15 cellular contexts compared by ENCODE assay signal in the genomic region with DNA sequence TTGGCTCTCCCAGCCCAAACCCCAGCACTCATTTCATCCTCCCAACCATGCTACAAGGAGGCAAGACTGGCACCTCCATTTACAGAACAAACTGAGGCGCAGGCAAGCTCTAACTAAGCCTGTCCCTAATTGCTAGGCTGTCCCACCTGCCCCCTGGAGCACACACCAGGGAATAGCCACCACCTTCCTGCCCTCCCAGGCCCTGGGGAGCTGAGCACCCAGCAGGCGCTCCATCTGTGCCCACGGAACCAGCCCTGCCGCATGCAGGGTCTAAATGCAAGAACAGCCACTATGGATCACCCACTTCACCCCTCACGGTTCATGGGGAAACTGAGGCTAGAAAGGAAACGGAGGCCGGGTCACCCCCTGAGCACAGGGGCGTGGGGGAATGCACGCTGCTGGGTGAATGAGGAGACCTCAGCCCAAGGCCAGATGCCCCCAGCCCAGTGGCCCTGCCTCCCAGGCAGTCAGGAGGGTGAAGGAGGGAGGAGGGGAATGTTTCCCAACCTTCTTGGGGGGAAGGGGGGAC. TPM values are rescaled to one million over a fixed set of nuclear protein-coding genes. Genes with fewer than 3 reads are reported as not detected.
DNase-seq lines count a peak whose midpoint lies in the region; ATAC-seq, FAIRE-seq and TF ChIP-seq lines count a peak whose summit lies in the region.
"Had no signal": no experiment of that assay in that cellular context is flagged by ENCODE, and none has a peak within 500 bp of the region (broad histone marks: within the 10 kb centered on the region; RNA-seq: fewer than 3 reads in every experiment).

No MANE protein-coding gene starts in this region.

- H4K20me1 ChIP-seq in H1 (replicated peaks in 1 of 2; ENCODE audit: control insufficient read depth in 1 of 2, insufficient read depth in 2 of 2, low read length in 2 of 2) = peaks cover 4 to 8% of the 10 kb centered on the region in 2 experiments

- no peak overlapping the region for H4K8ac ChIP-seq in H1 (ENCODE audit: extremely low read depth, insufficient read depth, low read length)

- peaks cover 2% of the 10 kb centered on the region for H3K79me1 ChIP-seq in H1 (ENCODE audit: low read depth, low read length)

- intact Hi-C loops in lower lobe of right lung (cut with DNase I) = no loop called here

- no peak overlapping the region for H2BK120ac ChIP-seq in H1 (replicated peaks; ENCODE audit: low read depth, low read length)

- H3K79me2 ChIP-seq in H1 (ENCODE audit: control insufficient read depth in 1 of 2, insufficient read depth in 2 of 2, low read length in 2 of 2) = peaks cover 0 to 5% of the 10 kb centered on the region in 2 experiments; a peak in 1 of 4 replicates

- no peak overlapping the region for H3K14ac ChIP-seq in H1 (ENCODE audit: insufficient read length)

- FAIRE-seq in H1 (lab: Jason Lieb, UNC) = no peak

- H3K56ac ChIP-seq in H1 (replicated peaks; ENCODE audit: insufficient read length, low read depth, low read length) = no peak overlapping the region

- no peak for DNase-seq in Peyer's patch
- DNase-seq in H1 (ENCODE audit: low read depth in 1 of 2, low spot score in 2 of 2) = no peak
- DNase-seq in lower lobe of right lung = peak; percentile 30
- DNase-seq in effector memory CD4-positive, alpha-beta T cell = no peak
- no peak for DNase-seq in activated CD4-positive, alpha-beta T cell treated with anti-CD3 and anti-CD28 coated beads, Interleukin-2, amount 50 U/mL, for 4 hours
- DNase-seq: activated CD4-positive, alpha-beta T cell treated with anti-CD3 and anti-CD28 coated beads for 1 hour; activated naive CD8-positive, alpha-beta T cell treated with anti-CD3 and anti-CD28 coated beads for 36 hours; activated T-cell treated with anti-CD3 and anti-CD28 coated beads for 4 hours; NCI-H1694; nucleus accumbens; T-helper 1 cell had no signal

- TF ChIP-seq CTCF in Peyer's patch (IDR thresholded peaks at IDR 0.05) (no peak), H1 (IDR thresholded peaks at IDR 0.05; ENCODE audit: control extremely low read depth in 1 of 3, insufficient read depth in 1 of 3, low read depth in 1 of 3, low read length in 3 of 3) (peak in 2 of 3 experiments; percentile 7 to 16; a peak in 2 of 4 replicates), lower lobe of right lung (IDR thresholded peaks at IDR 0.05) (no peak)

- no peak overlapping the region for H3K18ac ChIP-seq in H1 (ENCODE audit: extremely low read depth, low read length)

- H2AFZ ChIP-seq in H1 (ENCODE audit: low read length) = no peak overlapping the region

- no peak overlapping the region for H3K23ac ChIP-seq in H1 (ENCODE audit: insufficient read length)

- peaks cover 0 to 48% (median 7%) of the 10 kb centered on the region in 4 donors for H3K4me1 ChIP-seq in Peyer's patch
- peaks cover 0 to 3% (median 0%) of the 10 kb centered on the region in 4 experiments; a peak in 2 of 7 replicates for H3K4me1 ChIP-seq in H1 (replicated peaks in 1 of 4; ENCODE audit: control insufficient read depth in 3 of 4, insufficient read depth in 4 of 4, low read length in 3 of 4)
- peaks cover 22% of the 10 kb centered on the region for H3K4me1 ChIP-seq in lower lobe of right lung
- no peaks in the 10 kb centered on the region for H3K4me1 ChIP-seq in effector memory CD4-positive, alpha-beta T cell (ENCODE audit: control insufficient read depth, insufficient read depth, low read length, poor library complexity, severe bottlenecking)

- no peak overlapping the region for H4K5ac ChIP-seq in H1 (ENCODE audit: insufficient read length, low read depth, low read length)

- no peak for ATAC-seq in lower lobe of right lung
- no peak for ATAC-seq in GM19397 (IDR thresholded peaks at IDR 0.05; ENCODE audit: unreplicated experiment)
- no peak for ATAC-seq in GM21529 (IDR thresholded peaks at IDR 0.05; ENCODE audit: unreplicated experiment)

- TF ChIP-seq EP300 in H1 (IDR thresholded peaks at IDR 0.05; ENCODE audit: borderline replicate concordance in 1 of 2, low read depth in 2 of 2, low read length in 2 of 2) = no peak

- no peak overlapping the region for H2BK20ac ChIP-seq in H1 (ENCODE audit: low read length)

- POLR2A ChIA-PET in H1 (lab: Charles Lee; ENCODE audit: partially characterized antibody) = interaction anchor here (0.9 kb wide), 2 partner anchors 12 to 13 kb away, joined by 3 read pairs; no protein-coding TSS in a partner anchor

- CTCF ChIA-PET in H1 (lab: Charles Lee; ENCODE audit: partially characterized antibody) = interaction anchor here (0.8 to 2.1 kb wide), 5 partner anchors 55 to 284 kb away, joined by 3 to 8 read pairs (median 4); no protein-coding TSS in a partner anchor

- no peaks in the 10 kb centered on the region; the same call in 1 of the 2 replicates for H3K23me2 ChIP-seq in H1 (ENCODE audit: low read depth, low read length)

- no peak overlapping the region for H3K4me2 ChIP-seq in H1 (ENCODE audit: insufficient read depth in 1 of 2, low read depth in 2 of 2, low read length in 2 of 2)

- H2BK12ac ChIP-seq in H1 (ENCODE audit: low read depth, low read length) = no peak overlapping the region

- no peak overlapping the region for H3K9ac ChIP-seq in H1 (replicated peaks in 1 of 4; ENCODE audit: extremely low read depth in 1 of 4, low read depth in 3 of 4, low read length in 3 of 4)

- H3K4ac ChIP-seq in H1 (replicated peaks; ENCODE audit: insufficient read length, low read depth, low read length) = no peak overlapping the region

- no peak for TF ChIP-seq POLR2A in Peyer's patch (IDR thresholded peaks at IDR 0.05)
- no peak for TF ChIP-seq POLR2A in H1 (IDR thresholded peaks at IDR 0.05; ENCODE audit: control extremely low read depth in 1 of 2, low read depth in 2 of 2, low read length in 2 of 2)

- peak in 1 of 2 experiments; percentile 18; a peak in 1 of 4 replicates for TF ChIP-seq RAD21 in H1 (IDR thresholded peaks at IDR 0.05 in 1 of 2, conservative IDR thresholded peaks at IDR 0.05 in 1 of 2; ENCODE audit: low read depth in 2 of 2, low read length in 2 of 2)

- H3K36me3 ChIP-seq in Peyer's patch (peaks cover 0 to 51% (median 0%) of the 10 kb centered on the region in 3 donors), H1 (ENCODE audit: control insufficient read depth in 2 of 4, insufficient read depth in 4 of 4, low read length in 3 of 4) (peaks cover 2 to 42% (median 23%) of the 10 kb centered on the region in 4 experiments; a peak in 6 of 8 replicates), lower lobe of right lung (peaks cover 25% of the 10 kb centered on the region)
- no peaks in the 10 kb centered on the region for H3K36me3 ChIP-seq in effector memory CD4-positive, alpha-beta T cell (ENCODE audit: control insufficient read depth, insufficient read depth, low read length)

- no peak overlapping the region for H2BK5ac ChIP-seq in H1 (ENCODE audit: low read depth, low read length)

- WGBS in H1 (ENCODE audit: extremely low coverage in 1 of 2, insufficient coverage in 1 of 2, insufficient read length in 1 of 2, insufficient replicate concordance in 2 of 2, low coverage in 1 of 2, low lambda C conversion rate in 2 of 2, missing lambda C conversion rate in 1 of 2), 2 experiments = 83% methylated on average over 8 of the region's 9 CpGs; no CpG with 5 or more reads in 1 of the 2 experiments

- H4K91ac ChIP-seq in H1 (replicated peaks; ENCODE audit: insufficient read length, low read length) = no peak overlapping the region

- peak overlapping the region in 3 of 4 donors; percentile 80 to 91 (median 82) for H3K27ac ChIP-seq in Peyer's patch
- H3K27ac ChIP-seq in H1 (ENCODE audit: low read depth, low read length) = no peak overlapping the region
- no peak overlapping the region for H3K27ac ChIP-seq in lower lobe of right lung
- H3K27ac ChIP-seq in temporal lobe (ENCODE audit: low read depth, low read length) = peak overlapping the region; percentile 10
- H3K27ac ChIP-seq in effector memory CD4-positive, alpha-beta T cell (ENCODE audit: insufficient read depth, low read length, poor library complexity, severe bottlenecking) = no peak overlapping the region
- H3K27ac ChIP-seq: suprapubic skin had no signal

- no peak overlapping the region for H2BK15ac ChIP-seq in H1 (ENCODE audit: low read length)

- H3K27me3 ChIP-seq in Peyer's patch = no peaks in the 10 kb centered on the region
- H3K27me3 ChIP-seq in H1 (replicated peaks in 1 of 4; ENCODE audit: control insufficient read depth in 3 of 4, extremely low read depth in 1 of 4, insufficient read depth in 3 of 4, low read length in 3 of 4) = no peaks in the 10 kb centered on the region; a peak in 1 of 7 replicates
- no peaks in the 10 kb centered on the region for H3K27me3 ChIP-seq in lower lobe of right lung (ENCODE audit: low read depth)
- no peaks in the 10 kb centered on the region for H3K27me3 ChIP-seq in effector memory CD4-positive, alpha-beta T cell (replicated peaks; ENCODE audit: control insufficient read depth, insufficient read depth, low read length, poor library complexity, severe bottlenecking)
- H3K27me3 ChIP-seq: suprapubic skin had no signal

- H2AK5ac ChIP-seq in H1 (ENCODE audit: low read depth, low read length) = no peak overlapping the region

- H3K9me3 ChIP-seq in Peyer's patch (no peaks in the 10 kb centered on the region), H1 (ENCODE audit: insufficient read depth in 2 of 2, low read depth in 1 of 2, low read length in 1 of 2) (no peaks in the 10 kb centered on the region), lower lobe of right lung (no peaks in the 10 kb centered on the region)
- H3K9me3 ChIP-seq in effector memory CD4-positive, alpha-beta T cell (ENCODE audit: control insufficient read depth, low read length) = no peaks in the 10 kb centered on the region
- H3K9me3 ChIP-seq: suprapubic skin had no signal

- H3K4me3 ChIP-seq in Peyer's patch (peak overlapping the region in 1 of 4 donors; percentile 15), H1 (ENCODE audit: extremely low read depth in 1 of 4, insufficient read depth in 2 of 4, low read depth in 3 of 4, low read length in 4 of 4) (no peak overlapping the region), lower lobe of right lung (no peak overlapping the region)
- H3K4me3 ChIP-seq in effector memory CD4-positive, alpha-beta T cell (ENCODE audit: insufficient read depth, low read depth, low read length, poor library complexity, severe bottlenecking) = no peak overlapping the region
- H3K4me3 ChIP-seq: suprapubic skin had no signal

TF ChIP-seq in H1, 55 proteins besides CTCF, POLR2A, EP300 and RAD21 (continues in another document):
- TF ChIP-seq SP4 (IDR thresholded peaks at IDR 0.05; ENCODE audit: low read length) (no peak), BACH1 (IDR thresholded peaks at IDR 0.05; ENCODE audit: low read length) (no peak)

RNA-seq across cellular contexts. Expression of a gene that starts 16.5 kb away (rescaled TPM):
- total RNA-seq in Peyer's patch (10 to 100 TPM in 3 of 4 donors, 1 to 10 TPM in 1; 5.8 to 97.8 (median 59.4) TPM), lower lobe of right lung (27.1 TPM), temporal lobe (19.7 TPM)
- total RNA-seq in H1 (2021; fragmentation: NEBNext Ultra II Directional; extraction: Animal tissue kit (Norgen Biotek cat#: 25700)) = 38.0 and 43.0 TPM in 2 replicates
- 21.1 and 22.3 TPM in 2 replicates for polyA plus RNA-seq in H1 (2011; rRNA removed)
- 18.1 TPM for polyA plus RNA-seq in H1 (2011; cell fraction: cytosol; rRNA removed)
- 42.6 TPM for polyA plus RNA-seq in H1 (2011; cell fraction: nucleus; rRNA removed)
- polyA plus RNA-seq in H1 (2012, experiment 1 of 2) = 42.0 to 59.5 TPM (median 51.8 TPM) in 4 replicates
- polyA plus RNA-seq in H1 (2012, experiment 2 of 2) = 33.3 TPM
- polyA plus RNA-seq in H1 (2013, experiment 1 of 2) = 34.8 TPM
- polyA plus RNA-seq in H1 (2013, experiment 2 of 2) = 38.8 TPM
- polyA minus RNA-seq in H1 (2011; rRNA and poly(A)+ RNA removed) = 46.5 and 53.1 TPM in 2 replicates
- polyA minus RNA-seq in H1 (2011; cell fraction: cytosol; rRNA and poly(A)+ RNA removed) = 78.2 TPM
- polyA minus RNA-seq in H1 (2011; cell fraction: nucleus; rRNA and poly(A)+ RNA removed) = 31.0 TPM

Comparison
In these comparisons a context has a peak if more than half of its experiments do, and no peak if none do; other contexts are left out.
1. H3K27ac ChIP-seq: peak in Peyer's patch (3 of 4) and temporal lobe (single experiment); none in H1 (single experiment), lower lobe of right lung (single experiment) and effector memory CD4-positive, alpha-beta T cell (single experiment).
2. CTCF ChIP-seq: peak in H1 (2 of 3); none in Peyer's patch (0 of 6) and lower lobe of right lung (single experiment).